Comparison of ENCODE assay signal across 16 cellular contexts in the genomic region with DNA sequence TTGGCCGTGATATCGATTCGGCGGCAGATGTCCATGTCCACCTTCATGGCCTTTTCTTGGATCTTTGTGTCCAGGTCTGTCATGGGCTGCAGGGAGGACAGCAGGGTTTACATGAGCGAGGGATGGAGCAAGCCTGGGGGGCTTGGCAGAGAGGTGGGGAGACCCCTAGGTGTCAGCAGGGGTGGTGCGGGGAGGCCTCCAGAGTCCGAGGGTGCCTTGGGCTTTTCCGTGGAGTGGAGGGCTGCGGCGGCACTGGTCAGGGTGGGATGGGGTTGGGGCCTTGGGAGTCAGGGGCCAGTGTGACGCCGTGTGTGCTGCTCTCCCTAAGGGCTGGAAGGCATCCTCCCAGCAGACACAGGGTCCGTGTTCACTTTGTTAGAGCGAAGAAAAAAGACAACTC. TPM values are rescaled to one million over a fixed set of nuclear protein-coding genes. Genes with fewer than 3 reads are reported as not detected.
DNase-seq lines count a peak whose midpoint lies in the region; ATAC-seq, FAIRE-seq and TF ChIP-seq lines count a peak whose summit lies in the region.
"Had no signal": no experiment of that assay in that cellular context is flagged by ENCODE, and none has a peak within 500 bp of the region (broad histone marks: within the 10 kb centered on the region; RNA-seq: fewer than 3 reads in every experiment).

No MANE protein-coding gene starts in this region.

- no peak overlapping the region for H3K4ac ChIP-seq in H9 (ENCODE audit: low read depth, low read length)

- H2BK120ac ChIP-seq in H9 (ENCODE audit: low read depth, low read length, poor library complexity, severe bottlenecking) = no peak overlapping the region

- H3K9ac ChIP-seq in H9 (ENCODE audit: extremely low read depth, insufficient read length, low read length) (no peak overlapping the region), K562 (ENCODE audit: insufficient read depth in 1 of 2, low read depth in 2 of 2, low read length in 2 of 2) (no peak overlapping the region; a peak in 1 of 4 replicates), neural progenitor cell (no peak overlapping the region)

- intact Hi-C loops in K562 (cut with micrococcal nuclease) = loop anchor here (10.0 kb wide), 1 partner anchor 326 kb away; no protein-coding TSS in a partner anchor

- H3K27me3 ChIP-seq in H9 (ENCODE audit: insufficient read depth, low read length) = no peaks in the 10 kb centered on the region
- peaks cover 69 to 85% of the 10 kb centered on the region in 2 experiments for H3K27me3 ChIP-seq in K562 (ENCODE audit: control insufficient read depth in 2 of 2, insufficient read depth in 2 of 2, low read length in 2 of 2)
- H3K27me3 ChIP-seq in neural progenitor cell = no peaks in the 10 kb centered on the region

- no peaks in the 10 kb centered on the region for H3K79me2 ChIP-seq in H9 (ENCODE audit: insufficient read depth, low read length)
- no peaks in the 10 kb centered on the region for H3K79me2 ChIP-seq in K562 (ENCODE audit: control insufficient read depth, insufficient read depth, low read length)
- H3K79me2 ChIP-seq in neural progenitor cell (ENCODE audit: low read depth) = no peaks in the 10 kb centered on the region

- DNase-seq in activated T-cell treated with anti-CD3 and anti-CD28 coated beads, Interleukin-2, amount 50 U/mL, for 72 hours = no peak
- DNase-seq in activated T-cell treated with anti-CD3 and anti-CD28 coated beads for 4 hours (no peak), H9 (no peak), K562 (ENCODE audit: extremely low read depth in 1 of 4, low spot score in 3 of 4) (no peak), neural progenitor cell (ENCODE audit: low spot score) (no peak), Kasumi-1 (lab: John Stamatoyannopoulos, UW) (no peak), NCI-H1436 treated with DMSO at 0.1 percent for 48 hours (lab: John Stamatoyannopoulos, UW) (no peak)
- DNase-seq: 8988T, Caco-2, NCI-H1417, NCI-H2029 treated with DMSO at 0.1 percent for 48 hours, NCI-H510A treated with DMSO at 0.1 percent for 48 hours had no signal

- no peaks in the 10 kb centered on the region for H3K9me1 ChIP-seq in K562 (ENCODE audit: control insufficient read depth, insufficient read depth, low read length)

- H3K4me1 ChIP-seq in H9 (ENCODE audit: insufficient read depth, low read length) = no peaks in the 10 kb centered on the region
- peaks cover 0 to 8% of the 10 kb centered on the region in 2 experiments; a peak in 1 of 5 replicates for H3K4me1 ChIP-seq in K562 (replicated peaks in 1 of 2; ENCODE audit: control insufficient read depth in 2 of 2, insufficient read depth in 2 of 2, low read length in 2 of 2)
- peaks cover 14% of the 10 kb centered on the region for H3K4me1 ChIP-seq in neural progenitor cell

- H3K36me3 ChIP-seq in K562 (ENCODE audit: control insufficient read depth, insufficient read depth, low read length) (no peaks in the 10 kb centered on the region), neural progenitor cell (no peaks in the 10 kb centered on the region)

- H3K36me3 Mint-ChIP-seq in activated T-cell treated with anti-CD3 and anti-CD28 coated beads, Interleukin-2, amount 50 U/mL, for 72 hours (ENCODE audit: insufficient read depth in 2 of 2) = peaks cover 0 to 8% of the 10 kb centered on the region in 2 donors
- H3K36me3 Mint-ChIP-seq in H9 (ENCODE audit: insufficient read depth in 1 of 3, low read depth in 3 of 3) (no peaks in the 10 kb centered on the region), neural progenitor cell (no peaks in the 10 kb centered on the region)

- H4K91ac ChIP-seq in H9 (ENCODE audit: insufficient read length, low read depth, low read length) = no peak overlapping the region

- H3K27me3 Mint-ChIP-seq in activated T-cell treated with anti-CD3 and anti-CD28 coated beads, Interleukin-2, amount 50 U/mL, for 72 hours (ENCODE audit: low read depth) = no peaks in the 10 kb centered on the region
- H3K27me3 Mint-ChIP-seq in H9 (ENCODE audit: low read depth) (no peaks in the 10 kb centered on the region), neural progenitor cell (ENCODE audit: insufficient read depth, low read depth) (no peaks in the 10 kb centered on the region)

- no peak for TF ChIP-seq EP300 in K562 (IDR thresholded peaks at IDR 0.05; ENCODE audit: low read length)

- in situ Hi-C loops in K562 (cut with MboI) = no loop called here

- H2AK5ac ChIP-seq in H9 (ENCODE audit: insufficient read length, low read length) = no peak overlapping the region

- H2AFZ ChIP-seq in H9 (ENCODE audit: low read length) = no peak overlapping the region
- no peak overlapping the region for H2AFZ ChIP-seq in K562 (ENCODE audit: low read depth, low read length)
- no peak overlapping the region for H2AFZ ChIP-seq in neural progenitor cell (replicated peaks)

- H3K9me3 Mint-ChIP-seq in activated T-cell treated with anti-CD3 and anti-CD28 coated beads, Interleukin-2, amount 50 U/mL, for 72 hours = no peaks in the 10 kb centered on the region
- H3K9me3 Mint-ChIP-seq in H9 = no peaks in the 10 kb centered on the region; a peak in 1 of 5 replicates
- no peaks in the 10 kb centered on the region for H3K9me3 Mint-ChIP-seq in neural progenitor cell

- H3K4me3 Mint-ChIP-seq in activated T-cell treated with anti-CD3 and anti-CD28 coated beads, Interleukin-2, amount 50 U/mL, for 72 hours = no peak overlapping the region
- H3K4me3 Mint-ChIP-seq in H9 = no peak overlapping the region
- H3K4me3 Mint-ChIP-seq in neural progenitor cell = no peak overlapping the region

- peak overlapping the region; percentile 68 for H3K27ac Mint-ChIP-seq in activated T-cell treated with anti-CD3 and anti-CD28 coated beads, Interleukin-2, amount 50 U/mL, for 72 hours
- H3K27ac Mint-ChIP-seq in H9 = peak overlapping the region in 1 of 3 experiments; percentile 59; a peak in 1 of 7 replicates
- peak overlapping the region; percentile 77 for H3K27ac Mint-ChIP-seq in neural progenitor cell

- peak; percentile 27; the same call in 2 of the 3 replicates for TF ChIP-seq CTCF in H9 (conservative IDR thresholded peaks at IDR 0.05)
- TF ChIP-seq CTCF in K562 (IDR thresholded peaks at IDR 0.05 in 2 of 3, conservative IDR thresholded peaks at IDR 0.05 in 1 of 3; ENCODE audit: insufficient read depth in 2 of 3, low read depth in 1 of 3, low read length in 3 of 3) = 0 out of 6 replicates have a peak, but pooled peaks of 1 of the 3 experiments have one; percentile 19
- TF ChIP-seq CTCF in neural progenitor cell (IDR thresholded peaks at IDR 0.05) = peak; percentile 25

- H3K4me1 Mint-ChIP-seq in activated T-cell treated with anti-CD3 and anti-CD28 coated beads, Interleukin-2, amount 50 U/mL, for 72 hours (ENCODE audit: low read depth) = peaks cover 22% of the 10 kb centered on the region
- H3K4me1 Mint-ChIP-seq in H9 = peaks cover 12 to 25% of the 10 kb centered on the region in 2 experiments
- peaks cover 29% of the 10 kb centered on the region for H3K4me1 Mint-ChIP-seq in neural progenitor cell

- H3K4me3 ChIP-seq in K562 (no peak overlapping the region), neural progenitor cell (no peak overlapping the region)

- WGBS in H9 (ENCODE audit: extremely low coverage, insufficient read length, low lambda C conversion rate) = no CpG with 5 or more reads among the region's 14 CpGs
- WGBS in K562 (ENCODE audit: insufficient coverage, low coverage, missing lambda C conversion rate) = 49% methylated on average over 11 of the region's 14 CpGs

- BruUV-seq in K562 (replicated peaks; lab: Mats Ljungman, UMichigan) = no TSS peak

- H3K9me3 ChIP-seq in H9 (ENCODE audit: control insufficient read depth, low read depth, low read length) = no peaks in the 10 kb centered on the region
- no peaks in the 10 kb centered on the region for H3K9me3 ChIP-seq in K562 (replicated peaks; ENCODE audit: control insufficient read depth, insufficient read depth, low read depth, low read length)
- H3K9me3 ChIP-seq in neural progenitor cell (ENCODE audit: low read depth) = no peaks in the 10 kb centered on the region
- H3K9me3 ChIP-seq: Caco-2 had no signal

- H3T11ph ChIP-seq in H9 (ENCODE audit: low read length) = no peak overlapping the region

- H3K27ac ChIP-seq in H9 (ENCODE audit: insufficient read length, low read depth, low read length) (no peak overlapping the region), K562 (ENCODE audit: extremely low read depth, low read depth, low read length) (no peak overlapping the region), neural progenitor cell (no peak overlapping the region)

- no peak overlapping the region for H4K5ac ChIP-seq in H9 (ENCODE audit: insufficient read length, low read depth, low read length)

- H3K23ac ChIP-seq in H9 (ENCODE audit: insufficient read length, low read depth, low read length) = no peak overlapping the region

- H3K56ac ChIP-seq in H9 (ENCODE audit: insufficient read length, low read depth, low read length) = no peak overlapping the region

- TF ChIP-seq POLR2A in K562 (conservative IDR thresholded peaks at IDR 0.05) = no peak

- H3K23me2 ChIP-seq in H9 (ENCODE audit: insufficient read length, low read depth, low read length, poor library complexity, severe bottlenecking) = no peaks in the 10 kb centered on the region

- H2BK20ac ChIP-seq in H9 (ENCODE audit: low read depth, low read length, poor library complexity, severe bottlenecking) = no peak overlapping the region

- H3K79me1 ChIP-seq in H9 (ENCODE audit: insufficient read depth, low read depth, low read length, poor library complexity, severe bottlenecking) = no peaks in the 10 kb centered on the region

- no peak overlapping the region for H2BK5ac ChIP-seq in H9 (ENCODE audit: insufficient read length, low read length)

- no peak overlapping the region for H2BK15ac ChIP-seq in H9 (ENCODE audit: low read depth, low read length)

- no peak overlapping the region for H3K14ac ChIP-seq in H9 (ENCODE audit: insufficient read depth, low read length)

- FAIRE-seq in K562 (lab: Jason Lieb, UNC) = no peak
- FAIRE-seq: GM18507, HepG2, RCC 7860 had no signal

- POLR2A ChIA-PET in K562 (lab: Yijun Ruan, JAX) = no interaction called here

- TF ChIP-seq RAD21 in K562 (CRISPR knock-in tag; conservative IDR thresholded peaks at IDR 0.05 in 1 of 2, IDR thresholded peaks at IDR 0.05 in 1 of 2) = no peak

- H4K8ac ChIP-seq in H9 (replicated peaks; ENCODE audit: insufficient read length, low read depth, low read length) = no peak overlapping the region

- H3K18ac ChIP-seq in H9 (ENCODE audit: insufficient read length, low read depth, low read length) = no peak overlapping the region

- H2BK12ac ChIP-seq in H9 (ENCODE audit: insufficient read length, low read depth, low read length) = no peak overlapping the region

- H3K4me2 ChIP-seq in H9 (ENCODE audit: insufficient read depth, insufficient read length, low read length) (no peak overlapping the region), K562 (ENCODE audit: insufficient read depth, low read length) (no peak overlapping the region), neural progenitor cell (no peak overlapping the region)

- H4K20me1 ChIP-seq in H9 (ENCODE audit: control insufficient read depth, insufficient read depth, insufficient read length) = no peaks in the 10 kb centered on the region
- peaks cover 16% of the 10 kb centered on the region for H4K20me1 ChIP-seq in K562 (replicated peaks; ENCODE audit: control insufficient read depth, insufficient read depth, low read length)
- H4K20me1 ChIP-seq in neural progenitor cell (ENCODE audit: low read depth) = no peaks in the 10 kb centered on the region

- ATAC-seq in activated T-cell treated with anti-CD3 and anti-CD28 coated beads, Interleukin-2, amount 50 U/mL, for 72 hours (replicated peaks in 1 of 2) = no peak
- ATAC-seq in K562 (0 out of 3 replicates have a peak, but pooled peaks have one; percentile 11), GM18909 (IDR thresholded peaks at IDR 0.05; ENCODE audit: poor library complexity, unreplicated experiment) (no peak)
- ATAC-seq: HepG2 had no signal

- no peaks in the 10 kb centered on the region for H3F3A ChIP-seq in neural progenitor cell (ENCODE audit: low read depth)

- CTCF ChIA-PET in K562 (lab: Yijun Ruan, JAX; ENCODE audit: low intra/inter-chr PET ratio) = no interaction called here

RNA-seq across cellular contexts. Expression of a gene that starts 16.1 kb away (rescaled TPM):
- total RNA-seq in activated T-cell treated with anti-CD3 and anti-CD28 coated beads, Interleukin-2, amount 50 U/mL, for 72 hours = 10 to 100 TPM in 1 of 2 donors, 1 to 10 TPM in 1; 8.1 to 13.1 TPM
- 26.1 TPM in 2 replicates for total RNA-seq in H9 (2021)
- total RNA-seq in K562 (2011; cell fraction: chromatin; rRNA removed; ENCODE audit: low replicate concordance) = 11.2 and 40.7 TPM in 2 replicates
- 26.5 and 44.0 TPM in 2 replicates for total RNA-seq in K562 (2011; cell fraction: nucleolus; rRNA removed)
- 15.6 and 16.3 TPM in 2 replicates for total RNA-seq in K562 (2011; cell fraction: nucleoplasm; rRNA removed)
- total RNA-seq in K562 (2014; rRNA removed) = 27.2 and 28.7 TPM in 2 replicates
- 4.8 and 6.7 TPM in 2 replicates for total RNA-seq in K562 (2014; rRNA removed; fragmentation: Illumina TruSeq; extraction: Trizol)
- 16.6 and 17.0 TPM in 2 replicates for total RNA-seq in K562 (2015; rRNA removed; fragmentation: Illumina TruSeq; extraction: Trizol)
- total RNA-seq in K562 (2021) = 29.2 and 31.4 TPM in 2 replicates
- 18.8 and 22.1 TPM in 2 replicates for polyA plus RNA-seq in K562 (2011; rRNA removed)
- 19.8 and 47.1 TPM in 2 replicates for polyA plus RNA-seq in K562 (2011; cell fraction: cytosol; rRNA removed)
- 30.2 and 60.5 TPM in 2 replicates for polyA plus RNA-seq in K562 (2011; cell fraction: nucleus; rRNA removed)
- polyA plus RNA-seq in K562 (2012) = 27.3 and 32.5 TPM in 2 replicates
- polyA plus RNA-seq in K562 (2014; fragmentation: Illumina TruSeq; extraction: Trizol) = 15.2 and 21.6 TPM in 2 replicates
- polyA plus RNA-seq in K562 (2014; fragmentation: Nextera tagmentation; extraction: Ambion mirVana) = under 1 TPM; 0.27 to 0.73 TPM
- polyA plus RNA-seq in K562 (2014; rRNA removed) = 31.2 and 34.3 TPM in 2 replicates
- polyA minus RNA-seq in K562 (2011; rRNA and poly(A)+ RNA removed) = 4.7 and 11.0 TPM in 2 replicates
- polyA minus RNA-seq in K562 (2011; cell fraction: cytosol; rRNA and poly(A)+ RNA removed) = 15.9 and 21.1 TPM in 2 replicates
- 13.7 and 17.0 TPM in 2 replicates for polyA minus RNA-seq in K562 (2011; cell fraction: nucleus; rRNA and poly(A)+ RNA removed)
- 21.8 and 39.9 TPM in 2 replicates for total RNA-seq in neural progenitor cell (ENCODE audit: low replicate concordance)

RNA-seq across cellular contexts. Expression of a gene that starts 38.1 kb away (rescaled TPM):
- 10 to 100 TPM; 69.2 to 79.1 TPM for total RNA-seq in activated T-cell treated with anti-CD3 and anti-CD28 coated beads, Interleukin-2, amount 50 U/mL, for 72 hours
- total RNA-seq in H9 (2021) (3.6 and 6.1 TPM in 2 replicates), K562 (2014; rRNA removed) (0.32 and 0.37 TPM in 2 replicates), K562 (2014; rRNA removed; fragmentation: Illumina TruSeq; extraction: Trizol) (0.15 and 0.26 TPM in 2 replicates), K562 (2015; rRNA removed; fragmentation: Illumina TruSeq; extraction: Trizol) (0.38 and 0.40 TPM in 2 replicates), K562 (2021) (0.67 and 1.0 TPM in 2 replicates), neural progenitor cell (ENCODE audit: low replicate concordance) (0.65 and 1.5 TPM in 2 replicates)
- total RNA-seq in K562 (2011; cell fraction: chromatin; rRNA removed; ENCODE audit: low replicate concordance) = 0.12 TPM in 2 replicates
- total RNA-seq in K562 (2011; cell fraction: nucleolus; rRNA removed) = 0.13 and 0.17 TPM in 2 replicates
- total RNA-seq in K562 (2011; cell fraction: nucleoplasm; rRNA removed) = 0.15 and 0.38 TPM in 2 replicates
- polyA plus RNA-seq in K562 (2011; rRNA removed) (0.20 and 0.49 TPM in 2 replicates), K562 (2014; fragmentation: Illumina TruSeq; extraction: Trizol) (0.49 and 0.51 TPM in 2 replicates), K562 (2014; fragmentation: Nextera tagmentation; extraction: Ambion mirVana) (not detected), K562 (2014; rRNA removed) (0.44 and 0.50 TPM in 2 replicates)
- polyA plus RNA-seq in K562 (2011; cell fraction: cytosol; rRNA removed) = 0.78 and 0.85 TPM in 2 replicates
- 0.15 and 0.47 TPM in 2 replicates for polyA plus RNA-seq in K562 (2011; cell fraction: nucleus; rRNA removed)
- 0.81 and 1.1 TPM in 2 replicates for polyA plus RNA-seq in K562 (2012)
- polyA minus RNA-seq in K562 (2011; rRNA and poly(A)+ RNA removed) = 0.75 and 0.88 TPM in 2 replicates
- 0.46 and 0.76 TPM in 2 replicates for polyA minus RNA-seq in K562 (2011; cell fraction: cytosol; rRNA and poly(A)+ RNA removed)
- 0.22 and 0.27 TPM in 2 replicates for polyA minus RNA-seq in K562 (2011; cell fraction: nucleus; rRNA and poly(A)+ RNA removed)

RNA-seq across cellular contexts. Expression of a gene that starts 59.0 kb away (rescaled TPM):
- total RNA-seq in activated T-cell treated with anti-CD3 and anti-CD28 coated beads, Interleukin-2, amount 50 U/mL, for 72 hours = not detected
- total RNA-seq in H9 (2021) (not detected in 2 replicates), K562 (2014; rRNA removed) (not detected in 2 replicates), K562 (2014; rRNA removed; fragmentation: Illumina TruSeq; extraction: Trizol) (not detected in 2 replicates), K562 (2015; rRNA removed; fragmentation: Illumina TruSeq; extraction: Trizol) (not detected in 2 replicates), K562 (2021) (not detected in 2 replicates), neural progenitor cell (ENCODE audit: low replicate concordance) (not detected in 2 replicates)
- total RNA-seq in K562 (2011; cell fraction: chromatin; rRNA removed; ENCODE audit: low replicate concordance) = not detected in 2 replicates
- total RNA-seq in K562 (2011; cell fraction: nucleolus; rRNA removed) = not detected in 2 replicates
- total RNA-seq in K562 (2011; cell fraction: nucleoplasm; rRNA removed) = not detected in 2 replicates
- polyA plus RNA-seq in K562 (2011; rRNA removed) (not detected in 2 replicates), K562 (2014; fragmentation: Illumina TruSeq; extraction: Trizol) (not detected in 2 replicates), K562 (2014; fragmentation: Nextera tagmentation; extraction: Ambion mirVana) (not detected), K562 (2014; rRNA removed) (not detected in 2 replicates)
- polyA plus RNA-seq in K562 (2011; cell fraction: cytosol; rRNA removed) = 0.03 TPM in 1 of 2 replicates, not detected in the other
- 0.04 TPM in 1 of 2 replicates, not detected in the other for polyA plus RNA-seq in K562 (2011; cell fraction: nucleus; rRNA removed)
- not detected in 2 replicates for polyA plus RNA-seq in K562 (2012)
- polyA minus RNA-seq in K562 (2011; rRNA and poly(A)+ RNA removed) = not detected in 2 replicates
- not detected in 2 replicates for polyA minus RNA-seq in K562 (2011; cell fraction: cytosol; rRNA and poly(A)+ RNA removed)
- not detected in 2 replicates for polyA minus RNA-seq in K562 (2011; cell fraction: nucleus; rRNA and poly(A)+ RNA removed)
- total RNA-seq: Caco-2, HepG2 had no signal
- polyA plus RNA-seq: HepG2 had no signal
